ENCODE assay signal across 11 cellular contexts in genomic region chr22:26718905-26719304, GRCh38.
DNase-seq lines count a peak whose midpoint lies in the region; TF ChIP-seq lines count a peak whose summit lies in the region.
"Had no signal": no experiment of that assay in that cellular context is flagged by ENCODE, and none has a peak within 500 bp of the region (broad histone marks: within the 10 kb centered on the region; RNA-seq: fewer than 3 reads in every experiment).

No MANE protein-coding gene starts in this region.

- H3K4me2 ChIP-seq in mammary epithelial cell (ENCODE audit: insufficient read depth, low read depth, low read length) (no peak overlapping the region), trophoblast cell (ENCODE audit: low read length) (no peak overlapping the region)

- no peak overlapping the region for H2BK5ac ChIP-seq in trophoblast cell (ENCODE audit: low read depth, low read length, poor library complexity)

- in situ Hi-C loops in mammary epithelial cell (cut with MboI; ENCODE audit: low sequenced_read_pairs in 2 of 2), result no loop called here

- H4K91ac ChIP-seq in trophoblast cell (ENCODE audit: low read depth, low read length), result no peak overlapping the region

- H3K4me1 ChIP-seq in mammary epithelial cell (ENCODE audit: insufficient read depth, low read length) (peaks cover 10% of the 10 kb centered on the region), trophoblast cell (ENCODE audit: control insufficient read depth in 1 of 2, insufficient read depth in 2 of 2, low read length in 2 of 2) (peaks cover 0 to 2% of the 10 kb centered on the region in 2 experiments)

- intact Hi-C loops in mammary epithelial cell (cut with micrococcal nuclease), result no loop called here

- H3K36me3 ChIP-seq in mammary epithelial cell (ENCODE audit: insufficient read depth, low read length) (no peaks in the 10 kb centered on the region), WERI-Rb-1 (no peaks in the 10 kb centered on the region), trophoblast cell (ENCODE audit: control insufficient read depth in 1 of 2, insufficient read depth in 2 of 2, low read length in 2 of 2) (no peaks in the 10 kb centered on the region)

- H3K9me3 ChIP-seq in mammary epithelial cell (replicated peaks; ENCODE audit: insufficient read depth, low read length), result no peaks in the 10 kb centered on the region
- H3K9me3 ChIP-seq in WERI-Rb-1 (ENCODE audit: severe bottlenecking), result no peaks in the 10 kb centered on the region
- no peaks in the 10 kb centered on the region for H3K9me3 ChIP-seq in trophoblast cell (ENCODE audit: insufficient read depth, low read depth, low read length)

- no peak overlapping the region for H2AFZ ChIP-seq in mammary epithelial cell (ENCODE audit: low read depth, low read length)
- H2AFZ ChIP-seq in trophoblast cell (ENCODE audit: insufficient read depth, low read length, poor library complexity), result no peak overlapping the region

- H4K20me1 ChIP-seq in mammary epithelial cell (ENCODE audit: insufficient read depth, low read length), result no peaks in the 10 kb centered on the region

- H3K27me3 ChIP-seq in mammary epithelial cell (ENCODE audit: insufficient read depth, low read length) (no peaks in the 10 kb centered on the region), WERI-Rb-1 (ENCODE audit: insufficient read depth, low read depth, severe bottlenecking) (no peaks in the 10 kb centered on the region), trophoblast cell (ENCODE audit: insufficient read depth, low read length) (no peaks in the 10 kb centered on the region)

- H3K4me3 ChIP-seq in AG10803 (ENCODE audit: low read length) (no peak overlapping the region), mammary epithelial cell (replicated peaks in 1 of 3; ENCODE audit: insufficient read depth in 1 of 3, low read depth in 2 of 3, low read length in 3 of 3) (no peak overlapping the region), WERI-Rb-1 (ENCODE audit: low read depth, low read length) (no peak overlapping the region), trophoblast cell (ENCODE audit: low read depth, low read length) (no peak overlapping the region)

- TF ChIP-seq CTCF in AG10803 (conservative IDR thresholded peaks at IDR 0.05; ENCODE audit: low read length), result no peak
- no peak for TF ChIP-seq CTCF in mammary epithelial cell (conservative IDR thresholded peaks at IDR 0.05 in 1 of 2, IDR thresholded peaks at IDR 0.05 in 1 of 2; ENCODE audit: extremely low read depth in 1 of 2, insufficient read depth in 1 of 2, low read depth in 1 of 2, low read length in 2 of 2)
- TF ChIP-seq CTCF in WERI-Rb-1 (IDR thresholded peaks at IDR 0.05; ENCODE audit: low read depth, low read length), result no peak

- H3K23ac ChIP-seq in trophoblast cell (ENCODE audit: low read length), result no peak overlapping the region

- CTCF ChIA-PET in mammary epithelial cell (lab: Charles Lee; ENCODE audit: low non-redundant PET), result no interaction called here

- BruUV-seq in mammary epithelial cell (replicated peaks; lab: Mats Ljungman, UMichigan), result no TSS peak

- H3K14ac ChIP-seq in trophoblast cell (ENCODE audit: low read length), result no peak overlapping the region

- H3K79me2 ChIP-seq in mammary epithelial cell (ENCODE audit: insufficient read depth, low read length), result no peaks in the 10 kb centered on the region
- no peaks in the 10 kb centered on the region for H3K79me2 ChIP-seq in trophoblast cell (ENCODE audit: control insufficient read depth, insufficient read depth, low read length, poor library complexity)

- H3K27ac ChIP-seq in mammary epithelial cell (ENCODE audit: insufficient read depth, low read depth, low read length) (no peak overlapping the region), WERI-Rb-1 (no peak overlapping the region), trophoblast cell (ENCODE audit: low read depth, low read length) (no peak overlapping the region)

- H4K8ac ChIP-seq in trophoblast cell (ENCODE audit: low read depth, low read length), result no peak overlapping the region

- 19% methylated on average over 4 of the region's 4 CpGs for WGBS in mammary epithelial cell (ENCODE audit: low coverage, missing lambda C conversion rate)
- no CpG with 5 or more reads among the region's 4 CpGs for WGBS in trophoblast cell (ENCODE audit: extremely low coverage, insufficient coverage, insufficient read length)

- H3K18ac ChIP-seq in trophoblast cell (ENCODE audit: low read length), result no peak overlapping the region

- DNase-seq in AG10803 (ENCODE audit: low read depth) (peak; percentile 99), LHCN-M2 (ENCODE audit: low read depth) (peak; percentile 91), mammary epithelial cell (peak; percentile 58), myocyte (ENCODE audit: low read depth) (peak; percentile 83), NCI-H146 (lab: John Stamatoyannopoulos, UW) (no peak), WERI-Rb-1 (no peak), anterior cingulate cortex (lab: John Stamatoyannopoulos, UW) (no peak), trophoblast cell (no peak)
- DNase-seq: COR-L47, NCI-H1694, T-helper 9 cell had no signal

- no peak overlapping the region for H3K4ac ChIP-seq in trophoblast cell (ENCODE audit: low read depth, low read length)

- dilution Hi-C loops in mammary epithelial cell (cut with HindIII; ENCODE audit: low sequenced_read_pairs), result no loop called here

- H3K79me1 ChIP-seq in trophoblast cell (ENCODE audit: low read length), result no peaks in the 10 kb centered on the region

- H3K9ac ChIP-seq in mammary epithelial cell (ENCODE audit: insufficient read depth, low read length) (no peak overlapping the region), trophoblast cell (ENCODE audit: low read length) (no peak overlapping the region)

- no peak overlapping the region for H2BK120ac ChIP-seq in trophoblast cell (ENCODE audit: insufficient read depth, low read length, poor library complexity)

- no peak overlapping the region for H4K12ac ChIP-seq in trophoblast cell (ENCODE audit: low read depth, low read length)

- H2AK5ac ChIP-seq in trophoblast cell (ENCODE audit: low read length), result no peak overlapping the region

- no peak overlapping the region for H2BK12ac ChIP-seq in trophoblast cell (ENCODE audit: low read length)

Comparison
In these comparisons a context has a peak if more than half of its experiments do, and no peak if none do; other contexts are left out.
1. DNase-seq: peak in AG10803 (single experiment), LHCN-M2 (single experiment), mammary epithelial cell (single experiment) and myocyte (single experiment); none in NCI-H146 (single experiment), WERI-Rb-1 (single experiment), anterior cingulate cortex (0 of 58) and trophoblast cell (0 of 2).